8 cellular contexts compared by ENCODE assay signal in genomic region chr3:113275876-113276580, GRCh38.
A peak's percentile ranks its signal among the peaks of the same experiment; 100 is the strongest.
DNase-seq lines count a peak whose midpoint lies in the region; ATAC-seq and TF ChIP-seq lines count a peak whose summit lies in the region.

No MANE protein-coding gene starts in this region.

- TF ChIP-seq CTCF in liver (IDR thresholded peaks at IDR 0.05; ENCODE audit: low read depth, low read length, missing input control), result no peak
- TF ChIP-seq CTCF in thyroid gland (IDR thresholded peaks at IDR 0.05), result no peak

- no peak for TF ChIP-seq RAD21 in liver (IDR thresholded peaks at IDR 0.05)

- no peak overlapping the region for H3K9ac ChIP-seq in liver (ENCODE audit: low read depth in 1 of 2, low read length in 2 of 2)

- H3K36me3 ChIP-seq in liver (ENCODE audit: control insufficient read depth in 4 of 4, insufficient read depth in 3 of 4, low read depth in 1 of 4, low read length in 3 of 4) (no peaks in the 10 kb centered on the region), thyroid gland (peaks cover 63 to 68% of the 10 kb centered on the region in 2 donors)

- ATAC-seq in activated naive CD4-positive, alpha-beta T cell treated with anti-CD3 and anti-CD28 coated beads, Interleukin-2, amount 50 U/mL, for 72 hours, result peak; percentile 37 to 51
- peak; percentile 77 for ATAC-seq in HG02981 (IDR thresholded peaks at IDR 0.05; ENCODE audit: unreplicated experiment)

- no peak for TF ChIP-seq POLR2A in thyroid gland (IDR thresholded peaks at IDR 0.05)

- no peaks in the 10 kb centered on the region for H3K36me3 Mint-ChIP-seq in activated naive CD4-positive, alpha-beta T cell treated with anti-CD3 and anti-CD28 coated beads, Interleukin-2, amount 50 U/mL, for 72 hours

- no peak overlapping the region for H3K27ac Mint-ChIP-seq in activated naive CD4-positive, alpha-beta T cell treated with anti-CD3 and anti-CD28 coated beads, Interleukin-2, amount 50 U/mL, for 72 hours

- H3K27ac ChIP-seq in cingulate gyrus (ENCODE audit: low read depth, low read length) (peak overlapping the region; percentile 65), liver (ENCODE audit: low read depth in 1 of 2, low read length in 2 of 2) (peak overlapping the region in 1 of 2 donors; percentile 37), thyroid gland (peak overlapping the region in 2 of 3 donors; percentile 71 to 78)

- H3K27me3 ChIP-seq in liver (ENCODE audit: control insufficient read depth in 4 of 4, insufficient read depth in 4 of 4, low read length in 3 of 4) (no peaks in the 10 kb centered on the region), thyroid gland (no peaks in the 10 kb centered on the region)

- DNase-seq in activated naive CD4-positive, alpha-beta T cell treated with anti-CD3 and anti-CD28 coated beads, Interleukin-2, amount 50 U/mL, for 72 hours (ENCODE audit: low spot score in 2 of 2), result no peak
- no peak for DNase-seq in activated naive CD4-positive, alpha-beta T cell treated with anti-CD3 and anti-CD28 coated beads, Interleukin-2, amount 50 U/mL, for 16 hours
- peak; percentile 6 for DNase-seq in NCI-H774 (lab: John Stamatoyannopoulos, UW)
- DNase-seq in thyroid gland, result peak in 1 of 2 donors; percentile 18
- DNase-seq in NCI-H226, result no peak

- intact Hi-C loops in thyroid gland (cut with DNase I), result no loop called here

- H3K9me3 Mint-ChIP-seq in activated naive CD4-positive, alpha-beta T cell treated with anti-CD3 and anti-CD28 coated beads, Interleukin-2, amount 50 U/mL, for 72 hours, result no peaks in the 10 kb centered on the region

- H3K4me3 ChIP-seq in liver (ENCODE audit: low read depth in 1 of 3, low read length in 3 of 3), result no peak overlapping the region
- H3K4me3 ChIP-seq in thyroid gland (replicated peaks in 1 of 3), result no peak overlapping the region

- 73% methylated on average over 14 of the region's 14 CpGs for WGBS in liver
- WGBS in thyroid gland, 2 donors, result 74 to 82% methylated on average over 11 to 14 of the region's 14 CpGs

- H3K4me1 ChIP-seq in liver (ENCODE audit: control insufficient read depth in 4 of 4, insufficient read depth in 4 of 4, low read length in 3 of 4) (peaks cover 0 to 6% (median 0%) of the 10 kb centered on the region in 4 donors), thyroid gland (peaks cover 6 to 14% of the 10 kb centered on the region in 2 donors)

- H3K9me3 ChIP-seq in liver (ENCODE audit: control insufficient read depth in 4 of 4, low read length in 3 of 4) (no peaks in the 10 kb centered on the region), thyroid gland (no peaks in the 10 kb centered on the region)

TF ChIP-seq in liver, 16 proteins besides CTCF, POLR2A, EP300 and RAD21:
- TF ChIP-seq NR2F2 (IDR thresholded peaks at IDR 0.05), result peak; percentile 35
- TF ChIP-seq JUND (IDR thresholded peaks at IDR 0.05), result no peak
